ENCODE assay signal across 8 cellular contexts in genomic region chr14:105528859-105529505, GRCh38. TPM values are rescaled to one million over a fixed set of nuclear protein-coding genes. Genes with fewer than 3 reads are reported as not detected.
A peak's percentile ranks its signal among the peaks of the same experiment; 100 is the strongest.
DNase-seq lines count a peak whose midpoint lies in the region; ATAC-seq and TF ChIP-seq lines count a peak whose summit lies in the region.

No MANE protein-coding gene starts in this region.

- H3K4me3 Mint-ChIP-seq in T-cell, result peak overlapping the region; percentile 74 to 83 (median 78)

- H3K9ac ChIP-seq in colonic mucosa (ENCODE audit: low read depth in 2 of 2, low read length in 2 of 2), result peak overlapping the region in 1 of 2 donors; percentile 50
- H3K9ac ChIP-seq in smooth muscle cell (ENCODE audit: low read depth), result no peak overlapping the region

- H3K27me3 ChIP-seq in colonic mucosa, result peaks cover 32% of the 10 kb centered on the region
- peaks cover 0 to 51% (median 16%) of the 10 kb centered on the region in 3 donors for H3K27me3 ChIP-seq in psoas muscle (ENCODE audit: insufficient read depth in 3 of 3, low read length in 2 of 3)
- no peaks in the 10 kb centered on the region for H3K27me3 ChIP-seq in smooth muscle cell (ENCODE audit: low read depth)

- POLR2A ChIA-PET in AG04449 (lab: Yijun Ruan, JAX) (interaction anchor here (1.0 kb wide), 1 partner anchor 37 kb away, joined by 3 read pairs; no protein-coding TSS in a partner anchor), T-cell (lab: Charles Lee) (no interaction called here)

- H3K4me1 ChIP-seq in colonic mucosa (peaks cover 16% of the 10 kb centered on the region), psoas muscle (peaks cover 17% of the 10 kb centered on the region), smooth muscle cell (ENCODE audit: low read depth) (no peaks in the 10 kb centered on the region)

- H3K36me3 ChIP-seq in colonic mucosa (no peaks in the 10 kb centered on the region), psoas muscle (ENCODE audit: insufficient read depth in 1 of 2, low read depth in 1 of 2) (no peaks in the 10 kb centered on the region), smooth muscle cell (ENCODE audit: low read depth) (no peaks in the 10 kb centered on the region)

- H3K79me2 ChIP-seq in smooth muscle cell (ENCODE audit: low read depth), result no peaks in the 10 kb centered on the region

- H3K9me3 Mint-ChIP-seq in T-cell, result no peaks in the 10 kb centered on the region

- no peak overlapping the region for H3K4me2 ChIP-seq in smooth muscle cell

- peaks cover 10 to 42% (median 15%) of the 10 kb centered on the region in 3 donors for H3K4me1 Mint-ChIP-seq in T-cell

- no peak overlapping the region for H2AFZ ChIP-seq in smooth muscle cell (ENCODE audit: low read depth)

- H3K27ac ChIP-seq in colonic mucosa, result no peak overlapping the region
- H3K27ac ChIP-seq in psoas muscle, result no peak overlapping the region
- no peak overlapping the region for H3K27ac ChIP-seq in smooth muscle cell (ENCODE audit: low read depth)

- H3F3A ChIP-seq in smooth muscle cell (ENCODE audit: low read depth), result no peaks in the 10 kb centered on the region

- no peaks in the 10 kb centered on the region for H4K20me1 ChIP-seq in smooth muscle cell (ENCODE audit: low read depth)

- TF ChIP-seq CTCF in AG04449 (IDR thresholded peaks at IDR 0.05; ENCODE audit: insufficient read depth, low read length, missing control alignments) (no peak), colonic mucosa (IDR thresholded peaks at IDR 0.05) (no peak), psoas muscle (IDR thresholded peaks at IDR 0.05) (no peak), smooth muscle cell (IDR thresholded peaks at IDR 0.05; ENCODE audit: borderline replicate concordance, insufficient read depth, poor library complexity, severe bottlenecking) (no peak)

- 36 to 44% (median 37%) methylated on average over 49 to 65 of the region's 65 CpGs for WGBS in psoas muscle, 3 donors
- WGBS in smooth muscle cell (ENCODE audit: low lambda C conversion rate), result 94% methylated on average over 65 of the region's 65 CpGs

- ATAC-seq in T-cell (replicated peaks in 1 of 4) (peak; percentile 14 to 23 (median 20)), psoas muscle (no peak)

- no peak for DNase-seq in AG04449 (ENCODE audit: low read depth, low spot score)
- peak in 3 of 34 experiments; percentile 11 to 44 (median 32) for DNase-seq in T-cell
- no peak for DNase-seq in colonic mucosa
- DNase-seq in psoas muscle, result peak in 1 of 2 donors; percentile 50
- no peak for DNase-seq in NCI-H345 treated with DMSO at 0.1 percent for 48 hours (lab: John Stamatoyannopoulos, UW; ENCODE audit: unreplicated experiment)
- DNase-seq in amniotic stem cell (lab: John Stamatoyannopoulos, UW), result no peak
- no peak for DNase-seq in smooth muscle cell (lab: John Stamatoyannopoulos, UW; ENCODE audit: unreplicated experiment)
- no peak for DNase-seq in NCI-H1048 (lab: John Stamatoyannopoulos, UW)

- intact Hi-C loops in colonic mucosa (cut with DNase I) (loop anchor here (5.0 to 10.0 kb wide), 4 partner anchors 37 to 324 kb away; partner anchors contain the start of gene TEDC1), psoas muscle (cut with DNase I) (loop anchor here (1.0 to 10.0 kb wide), 4 partner anchors 37 to 159 kb away; partner anchors contain the start of gene TEDC1 (in 1 of the 2))

- CTCF ChIA-PET in AG04449 (lab: Yijun Ruan, JAX), result interaction anchor here (0.8 to 1.6 kb wide), 16 partner anchors 9 to 326 kb away, joined by 3 to 16 read pairs (median 4); partner anchors contain the start of gene CRIP1
- CTCF ChIA-PET in T-cell (lab: Charles Lee), result interaction anchor here (0.6 to 1.6 kb wide), 5 partner anchors 9 to 158 kb away, joined by 3 to 9 read pairs (median 4); no protein-coding TSS in a partner anchor

- H3K27ac Mint-ChIP-seq in T-cell, result peak overlapping the region in 1 of 2 donors; percentile 23

- peaks cover 0 to 8% of the 10 kb centered on the region in 2 donors for H3K27me3 Mint-ChIP-seq in T-cell

- H3K4me3 ChIP-seq in AG04449 (ENCODE audit: low read depth, low read length) (peak overlapping the region; percentile 41), colonic mucosa (peak overlapping the region; percentile 54), psoas muscle (peak overlapping the region; percentile 77), smooth muscle cell (no peak overlapping the region)

- H3K36me3 Mint-ChIP-seq in T-cell, result no peaks in the 10 kb centered on the region

- H3K9me3 ChIP-seq in colonic mucosa (no peaks in the 10 kb centered on the region), psoas muscle (no peaks in the 10 kb centered on the region), smooth muscle cell (replicated peaks; ENCODE audit: low read depth) (no peaks in the 10 kb centered on the region)

RNA-seq across cellular contexts. Expression of gene TMEM121, which starts 2.6 kb away (rescaled TPM):
- total RNA-seq in T-cell, result 1 to 10 TPM; 1.8 to 6.7 (median 4.0) TPM
- under 1 TPM; 0.82 TPM for total RNA-seq in colonic mucosa
- total RNA-seq in psoas muscle, result under 1 TPM; 0.23 to 0.60 (median 0.39) TPM
- polyA plus RNA-seq in psoas muscle, result under 1 TPM; 0.08 to 0.60 (median 0.17) TPM
- total RNA-seq in smooth muscle cell, result 2.6 and 7.0 TPM in 2 replicates
- 7.2 and 12.1 TPM in 2 replicates for polyA plus RNA-seq in smooth muscle cell

RNA-seq across cellular contexts. Expression of gene TEDC1, which starts 37.9 kb away (rescaled TPM):
- total RNA-seq in T-cell (100 to 1,000 TPM in 1 of 5 donors, 10 to 100 TPM in 4; 32.8 to 186 (median 37.5) TPM), colonic mucosa (10 to 100 TPM; 15.0 to 55.7 TPM), psoas muscle (1 to 10 TPM in 3 of 4 donors, under 1 TPM in 1; 0.95 to 2.0 (median 1.2) TPM), smooth muscle cell (3.8 and 3.9 TPM in 2 replicates)
- polyA plus RNA-seq in psoas muscle (1 to 10 TPM; 1.9 to 5.2 (median 2.3) TPM), smooth muscle cell (4.7 and 8.2 TPM in 2 replicates)

RNA-seq across cellular contexts. Expression of gene CRIP1, which starts 42.3 kb away (rescaled TPM):
- total RNA-seq in T-cell (100 to 1,000 TPM; 224 to 477 (median 329) TPM), colonic mucosa (100 to 1,000 TPM in 1 of 2 donors, 10 to 100 TPM in 1; 97.1 to 220 TPM), psoas muscle (10 to 100 TPM; 11.5 to 24.9 (median 14.2) TPM), smooth muscle cell (0.27 and 4.9 TPM in 2 replicates)
- polyA plus RNA-seq in psoas muscle (10 to 100 TPM; 17.5 to 27.2 (median 20.6) TPM), smooth muscle cell (31.8 and 40.6 TPM in 2 replicates)

RNA-seq across cellular contexts. Expression of gene CRIP2, which starts 54.4 kb away (rescaled TPM):
- total RNA-seq in T-cell, result 10 to 100 TPM in 4 of 5 donors, 1 to 10 TPM in 1; 6.4 to 38.7 (median 19.7) TPM
- 10 to 100 TPM; 11.3 to 20.3 TPM for total RNA-seq in colonic mucosa
- 10 to 100 TPM; 23.1 to 46.5 (median 30.2) TPM for total RNA-seq in psoas muscle
- 10 to 100 TPM; 28.5 to 71.8 (median 47.3) TPM for polyA plus RNA-seq in psoas muscle
- 7.6 and 14.1 TPM in 2 replicates for total RNA-seq in smooth muscle cell
- 38.1 and 45.7 TPM in 2 replicates for polyA plus RNA-seq in smooth muscle cell

Comparison
In these comparisons a context has a peak if more than half of its experiments do, and no peak if none do; other contexts are left out.
1. ATAC-seq: peak in T-cell (4 of 4); none in psoas muscle (0 of 4).